In genomic region chr13:23378009-23378632, GRCh38 we compare ENCODE assay signal across 8 cellular contexts. TPM values are rescaled to one million over a fixed set of nuclear protein-coding genes. Genes with fewer than 3 reads are reported as not detected.
DNase-seq lines count a peak whose midpoint lies in the region; ATAC-seq and TF ChIP-seq lines count a peak whose summit lies in the region.

No MANE protein-coding gene starts in this region.

- H2BK5ac ChIP-seq in H9 (ENCODE audit: insufficient read length, low read length) = no peak overlapping the region

- DNase-seq in Caki2 (ENCODE audit: low read depth) = peak; percentile 77
- no peak for DNase-seq in H9
- DNase-seq in RWPE1 (ENCODE audit: low spot score) = peak; percentile 89
- DNase-seq in activated naive CD8-positive, alpha-beta T cell treated with anti-CD3 and anti-CD28 coated beads, Interleukin-2, amount 50 U/mL, for 24 hours = peak; percentile 57
- DNase-seq in kidney tubule cell (ENCODE audit: low spot score) = peak; percentile 97
- DNase-seq in stimulated activated CD8-positive, alpha-beta memory T cell treated with anti-CD3 and anti-CD28 coated beads, Interleukin-7, amount 100 ng/mL, for 1 hour (ENCODE audit: low read depth in 2 of 2) = peak; percentile 11
- no peak for DNase-seq in DMS153 treated with DMSO at 0.1 percent for 48 hours (lab: John Stamatoyannopoulos, UW; ENCODE audit: unreplicated experiment)

- H3K9me3 Mint-ChIP-seq in H9 = no peaks in the 10 kb centered on the region
- H3K9me3 Mint-ChIP-seq in activated naive CD8-positive, alpha-beta T cell treated with anti-CD3 and anti-CD28 coated beads, Interleukin-2, amount 50 U/mL, for 24 hours = no peaks in the 10 kb centered on the region

- H3K36me3 Mint-ChIP-seq in H9 (ENCODE audit: insufficient read depth in 1 of 3, low read depth in 3 of 3) = peaks cover 0 to 2% (median 0%) of the 10 kb centered on the region in 3 experiments; a peak in 4 of 7 replicates
- H3K36me3 Mint-ChIP-seq in activated naive CD8-positive, alpha-beta T cell treated with anti-CD3 and anti-CD28 coated beads, Interleukin-2, amount 50 U/mL, for 24 hours (ENCODE audit: low read depth) = peaks cover 8% of the 10 kb centered on the region

- H3T11ph ChIP-seq in H9 (ENCODE audit: low read length) = no peak overlapping the region

- TF ChIP-seq CTCF in H9 (conservative IDR thresholded peaks at IDR 0.05) = no peak
- no peak for TF ChIP-seq CTCF in RWPE1 (conservative IDR thresholded peaks at IDR 0.05; ENCODE audit: low read depth)

- no peak overlapping the region for H3K18ac ChIP-seq in H9 (ENCODE audit: insufficient read length, low read depth, low read length)

- ATAC-seq in activated naive CD8-positive, alpha-beta T cell treated with anti-CD3 and anti-CD28 coated beads, Interleukin-2, amount 50 U/mL, for 24 hours = peak; percentile 51
- no peak for ATAC-seq in HG03025 (IDR thresholded peaks at IDR 0.05; ENCODE audit: low FRiP score, unreplicated experiment)

- H3K27ac Mint-ChIP-seq in H9 = peak overlapping the region in 2 of 3 experiments; percentile 79 to 82; a peak in 4 of 7 replicates
- peak overlapping the region; percentile 81 for H3K27ac Mint-ChIP-seq in activated naive CD8-positive, alpha-beta T cell treated with anti-CD3 and anti-CD28 coated beads, Interleukin-2, amount 50 U/mL, for 24 hours

- no peak overlapping the region for H3K23ac ChIP-seq in H9 (ENCODE audit: insufficient read length, low read depth, low read length)

- no peak overlapping the region for H3K14ac ChIP-seq in H9 (ENCODE audit: insufficient read depth, low read length)

- no peak overlapping the region for H4K5ac ChIP-seq in H9 (ENCODE audit: insufficient read length, low read depth, low read length)

- no peaks in the 10 kb centered on the region for H3K9me3 ChIP-seq in H9 (ENCODE audit: control insufficient read depth, low read depth, low read length)

- peaks cover 4% of the 10 kb centered on the region for H3K79me1 ChIP-seq in H9 (ENCODE audit: insufficient read depth, low read depth, low read length, poor library complexity, severe bottlenecking)

- H2BK12ac ChIP-seq in H9 (ENCODE audit: insufficient read length, low read depth, low read length) = no peak overlapping the region

- no peaks in the 10 kb centered on the region; the same call in 1 of the 2 replicates for H3K4me1 ChIP-seq in H9 (ENCODE audit: insufficient read depth, low read length)

- H2AFZ ChIP-seq in H9 (ENCODE audit: low read length) = no peak overlapping the region

- no peaks in the 10 kb centered on the region for H3K23me2 ChIP-seq in H9 (ENCODE audit: insufficient read length, low read depth, low read length, poor library complexity, severe bottlenecking)

- H3K27ac ChIP-seq in H9 (ENCODE audit: insufficient read length, low read depth, low read length) = no peak overlapping the region
- peak overlapping the region; percentile 96 for H3K27ac ChIP-seq in RWPE1

- peaks cover 2% of the 10 kb centered on the region; the same call in 1 of the 2 replicates for H3K79me2 ChIP-seq in H9 (ENCODE audit: insufficient read depth, low read length)

- H2AK5ac ChIP-seq in H9 (ENCODE audit: insufficient read length, low read length) = no peak overlapping the region

- H3K27me3 Mint-ChIP-seq in H9 (ENCODE audit: low read depth) = no peaks in the 10 kb centered on the region; the same call in 1 of the 2 replicates
- peaks cover 3% of the 10 kb centered on the region for H3K27me3 Mint-ChIP-seq in activated naive CD8-positive, alpha-beta T cell treated with anti-CD3 and anti-CD28 coated beads, Interleukin-2, amount 50 U/mL, for 24 hours

- CTCF ChIA-PET in RWPE1 (lab: Yijun Ruan, JAX) = no interaction called here

- H2BK15ac ChIP-seq in H9 (ENCODE audit: low read depth, low read length) = no peak overlapping the region

- no peak overlapping the region for H3K4me3 Mint-ChIP-seq in H9
- peak overlapping the region; percentile 49 for H3K4me3 Mint-ChIP-seq in activated naive CD8-positive, alpha-beta T cell treated with anti-CD3 and anti-CD28 coated beads, Interleukin-2, amount 50 U/mL, for 24 hours

- H4K20me1 ChIP-seq in H9 (ENCODE audit: control insufficient read depth, insufficient read depth, insufficient read length) = peaks cover 3% of the 10 kb centered on the region

- no peak overlapping the region for H3K4ac ChIP-seq in H9 (ENCODE audit: low read depth, low read length)

- no peak overlapping the region for H3K9ac ChIP-seq in H9 (ENCODE audit: extremely low read depth, insufficient read length, low read length)

- H3K4me2 ChIP-seq in H9 (ENCODE audit: insufficient read depth, insufficient read length, low read length) = no peak overlapping the region

- no peak overlapping the region for H3K56ac ChIP-seq in H9 (ENCODE audit: insufficient read length, low read depth, low read length)

- in situ Hi-C loops in Caki2 (cut with HindIII; ENCODE audit: low pct_unique_long_range_greater_than_20kb, low sequenced_read_pairs) = no loop called here

- peaks cover 38 to 39% of the 10 kb centered on the region in 2 experiments for H3K4me1 Mint-ChIP-seq in H9
- H3K4me1 Mint-ChIP-seq in activated naive CD8-positive, alpha-beta T cell treated with anti-CD3 and anti-CD28 coated beads, Interleukin-2, amount 50 U/mL, for 24 hours = peaks cover 60% of the 10 kb centered on the region

- no peak overlapping the region for H4K91ac ChIP-seq in H9 (ENCODE audit: insufficient read length, low read depth, low read length)

- H2BK20ac ChIP-seq in H9 (ENCODE audit: low read depth, low read length, poor library complexity, severe bottlenecking) = no peak overlapping the region

- POLR2A ChIA-PET in RWPE1 (lab: Yijun Ruan, JAX; ENCODE audit: low non-redundant PET) = no interaction called here

- H4K8ac ChIP-seq in H9 (replicated peaks; ENCODE audit: insufficient read length, low read depth, low read length) = no peak overlapping the region

- no peaks in the 10 kb centered on the region for H3K27me3 ChIP-seq in H9 (ENCODE audit: insufficient read depth, low read length)

- peak overlapping the region; percentile 11 for H2BK120ac ChIP-seq in H9 (ENCODE audit: low read depth, low read length, poor library complexity, severe bottlenecking)

- no CpG with 5 or more reads among the region's 11 CpGs for WGBS in H9 (ENCODE audit: extremely low coverage, insufficient read length, low lambda C conversion rate)

RNA-seq across cellular contexts. Expression of gene SACS, which starts 55.4 kb away (rescaled TPM):
- 10.4 and 12.3 TPM in 2 replicates for total RNA-seq in Caki2 (2014; rRNA removed; shearing (Covaris generic); ENCODE audit: low replicate concordance)
- total RNA-seq in H9 (2021) = 47.8 and 53.0 TPM in 2 replicates

Comparison
In these comparisons a context has a peak if more than half of its experiments do, and no peak if none do; other contexts are left out.
1. DNase-seq: peak in Caki2 (single experiment), RWPE1 (single experiment), activated naive CD8-positive, alpha-beta T cell treated with anti-CD3 and anti-CD28 coated beads, Interleukin-2, amount 50 U/mL, for 24 hours (single experiment), kidney tubule cell (single experiment) and stimulated activated CD8-positive, alpha-beta memory T cell treated with anti-CD3 and anti-CD28 coated beads, Interleukin-7, amount 100 ng/mL, for 1 hour (2 of 2); none in H9 (single experiment) and DMS153 treated with DMSO at 0.1 percent for 48 hours (single experiment).